In the genomic region with DNA sequence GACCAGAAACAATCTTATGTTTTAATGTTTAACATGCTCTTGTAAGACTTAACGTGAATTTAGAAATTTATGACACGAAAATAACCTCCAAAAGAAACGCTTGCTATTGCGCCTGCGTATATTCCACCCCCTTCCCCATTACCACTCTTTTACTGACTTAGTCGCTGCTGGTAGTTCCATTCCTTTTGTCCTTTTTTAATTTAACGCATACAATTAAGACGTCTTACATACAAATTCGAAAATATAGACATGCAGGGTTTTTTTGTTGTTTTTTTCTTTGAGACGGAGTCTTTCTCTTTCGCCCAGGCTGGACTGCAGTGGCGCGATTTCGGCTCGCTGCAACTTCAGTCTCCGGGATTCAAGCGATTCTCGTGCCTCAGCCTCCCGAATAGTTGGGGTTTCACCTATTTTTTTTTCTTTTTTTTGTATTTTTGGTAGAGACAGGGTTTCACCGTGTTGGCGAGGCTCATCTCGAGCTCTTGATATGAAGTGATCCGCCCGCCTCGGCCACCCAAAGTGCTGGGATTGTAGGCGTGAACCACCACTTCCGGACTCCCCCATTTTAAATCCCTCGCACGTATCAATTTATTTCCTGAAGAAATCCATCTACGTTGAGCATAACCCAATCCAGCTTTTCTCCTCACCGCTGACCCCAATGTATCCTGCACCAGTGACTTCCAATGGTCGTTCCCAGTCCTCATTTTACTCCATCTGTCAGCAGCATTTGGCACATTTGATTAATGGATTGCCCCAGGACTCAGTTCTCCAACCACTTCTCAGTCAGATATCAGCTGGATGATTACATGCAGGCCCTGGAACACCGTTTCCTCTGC, we compare ENCODE assay signal across 8 cellular contexts. TPM values are rescaled to one million over a fixed set of nuclear protein-coding genes. Genes with fewer than 3 reads are reported as not detected.
DNase-seq lines count a peak whose midpoint lies in the region; ATAC-seq and TF ChIP-seq lines count a peak whose summit lies in the region.

No MANE protein-coding gene starts in this region.

- DNase-seq in GM03348 (ENCODE audit: low spot score) (peak; percentile 72), HuH-7.5 (ENCODE audit: low spot score) (peak; percentile 28), astrocyte of the hippocampus (ENCODE audit: low read depth, low spot score) (peak; percentile 32), T1000 (lab: John Stamatoyannopoulos, UW) (no peak)

- H3K36me3 ChIP-seq in skeletal muscle tissue (ENCODE audit: control insufficient read depth in 3 of 3, insufficient read depth in 3 of 3, low read length in 3 of 3): peaks cover 0 to 5% (median 0%) of the 10 kb centered on the region in 3 donors

- H3K4me3 ChIP-seq in iPS-11a (ENCODE audit: low read depth, low read length): peak overlapping the region; percentile 61
- peak overlapping the region; percentile 93 to 96 (median 95) for H3K4me3 ChIP-seq in skeletal muscle tissue (ENCODE audit: low read length in 3 of 3)

- no peaks in the 10 kb centered on the region for H3K27me3 ChIP-seq in skeletal muscle tissue (ENCODE audit: control insufficient read depth in 3 of 3, insufficient read depth in 3 of 3, low read length in 3 of 3)

- no peaks in the 10 kb centered on the region for H3K9me3 ChIP-seq in skeletal muscle tissue (ENCODE audit: control insufficient read depth in 3 of 3, low read length in 3 of 3)

- peaks cover 5 to 11% (median 8%) of the 10 kb centered on the region in 3 donors for H3K4me1 ChIP-seq in skeletal muscle tissue (ENCODE audit: control insufficient read depth in 3 of 3, insufficient read depth in 3 of 3, low read length in 3 of 3)

- ATAC-seq in GM21619 (IDR thresholded peaks at IDR 0.05; ENCODE audit: unreplicated experiment) (peak; percentile 38), SK-N-SH treated with all-trans-retinoic acid at 6 μM for 48 hours (peak; percentile 69)

- H3K9ac ChIP-seq in skeletal muscle tissue (ENCODE audit: low read depth in 1 of 3, low read length in 3 of 3): peak overlapping the region; percentile 89 to 96 (median 92)

- peak overlapping the region; percentile 90 for H3K27ac ChIP-seq in skeletal muscle tissue (ENCODE audit: low read depth, low read length)

TF ChIP-seq in SK-N-SH treated with all-trans-retinoic acid at 6 μM for 48 hours, 23 proteins besides CTCF, POLR2A, EP300 and RAD21:
- no peak; the same call in 1 of the 2 replicates for TF ChIP-seq TSHZ2 (CRISPR knock-in tag; IDR thresholded peaks at IDR 0.05)
- no peak for TF ChIP-seq BACH2 (CRISPR knock-in tag; IDR thresholded peaks at IDR 0.05; ENCODE audit: borderline replicate concordance)
- no peak for TF ChIP-seq ZC3H10 (CRISPR knock-in tag; IDR thresholded peaks at IDR 0.05)
- no peak for TF ChIP-seq CSDC2 (CRISPR knock-in tag; IDR thresholded peaks at IDR 0.05)
- no peak for TF ChIP-seq ZNF70 (CRISPR knock-in tag; IDR thresholded peaks at IDR 0.05)
- TF ChIP-seq ZNF565 (CRISPR knock-in tag; conservative IDR thresholded peaks at IDR 0.05; ENCODE audit: low read depth): no peak
- no peak for TF ChIP-seq POU6F1 (CRISPR knock-in tag; IDR thresholded peaks at IDR 0.05; ENCODE audit: borderline replicate concordance, low read depth)

RNA-seq across cellular contexts. Expression of gene MED7, which starts 0.7 kb away (rescaled TPM):
- total RNA-seq in skeletal muscle tissue: 11.5 TPM

RNA-seq across cellular contexts. Expression of gene GARIN3, which starts 22.7 kb away (rescaled TPM):
- total RNA-seq in skeletal muscle tissue: not detected

RNA-seq across cellular contexts. Expression of gene HAVCR2, which starts 34.5 kb away (rescaled TPM):
- total RNA-seq in skeletal muscle tissue: 6.3 TPM

RNA-seq across cellular contexts. Expression of gene ITK, which starts 37.3 kb away (rescaled TPM):
- total RNA-seq in skeletal muscle tissue: under 0.01 TPM
